In the genomic region with DNA sequence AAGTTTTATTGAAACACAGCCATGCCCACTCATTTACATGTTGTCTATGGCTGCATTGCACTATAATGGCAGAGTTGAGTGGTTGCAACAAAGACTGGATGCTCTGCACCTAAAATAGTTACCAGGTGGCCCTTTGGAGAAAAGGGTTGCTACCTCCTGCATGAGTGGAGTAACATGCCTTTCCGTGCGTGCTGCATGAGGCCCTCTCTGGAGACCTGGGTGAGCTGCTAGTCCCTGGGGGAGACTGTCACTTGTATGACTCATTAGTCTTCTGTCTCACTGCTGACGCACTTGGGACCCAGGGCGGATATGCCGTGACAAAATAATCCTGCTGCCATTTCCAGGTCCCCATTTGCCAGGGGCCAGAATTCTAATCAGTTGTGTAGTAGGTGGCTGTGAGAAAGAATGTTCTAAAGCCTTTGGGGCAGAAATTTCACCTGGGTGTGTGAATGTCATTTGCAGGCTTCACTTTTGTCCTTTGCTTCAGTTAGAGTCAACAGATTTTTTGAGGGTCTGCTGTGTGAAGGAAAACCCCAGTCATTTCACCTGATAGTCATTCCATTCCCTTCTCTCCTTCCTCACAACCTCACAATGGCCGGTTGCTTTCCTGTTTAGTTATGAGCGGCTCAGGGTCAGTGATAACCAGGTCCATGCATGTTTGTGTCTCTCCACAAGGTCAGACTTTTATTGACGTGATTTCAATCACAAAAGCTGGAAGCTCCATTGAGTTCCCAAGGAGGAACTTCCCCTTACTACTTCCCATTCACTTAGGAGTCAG, we compare ENCODE assay signal across 9 cellular contexts.
DNase-seq lines count a peak whose midpoint lies in the region; ATAC-seq and TF ChIP-seq lines count a peak whose summit lies in the region.
"Had no signal": no experiment of that assay in that cellular context is flagged by ENCODE, and none has a peak within 500 bp of the region (broad histone marks: within the 10 kb centered on the region; RNA-seq: fewer than 3 reads in every experiment).

No MANE protein-coding gene starts in this region.

- H3K9me3 ChIP-seq in aorta (ENCODE audit: control insufficient read depth, low read length) (no peaks in the 10 kb centered on the region), sigmoid colon (no peaks in the 10 kb centered on the region)
- H3K9me3 ChIP-seq: psoas muscle had no signal

- 80 to 85% methylated on average over 8 of the region's 8 CpGs for WGBS in aorta, 2 donors
- WGBS in sigmoid colon, 2 donors: 85 to 90% methylated on average over 8 of the region's 8 CpGs

- H3K27ac ChIP-seq in aorta (ENCODE audit: low read depth in 1 of 2, low read length in 2 of 2) (no peak overlapping the region), sigmoid colon (no peak overlapping the region)
- H3K27ac ChIP-seq: psoas muscle had no signal

- no peak for TF ChIP-seq POLR2A in sigmoid colon (IDR thresholded peaks at IDR 0.05)

- ATAC-seq in GM18867 (IDR thresholded peaks at IDR 0.05; ENCODE audit: unreplicated experiment) (peak; percentile 74), HG03060 (IDR thresholded peaks at IDR 0.05; ENCODE audit: low read depth, unreplicated experiment) (peak; percentile 78), aorta (ENCODE audit: low FRiP score) (no peak)
- no peak for ATAC-seq in activated naive CD8-positive, alpha-beta T cell treated with anti-CD3 and anti-CD28 coated beads, Interleukin-2, amount 50 U/mL, for 24 hours
- ATAC-seq: activated T-cell treated with anti-CD3 and anti-CD28 coated beads, Interleukin-2, amount 50 U/mL, for 72 hours had no signal

- H3K36me3 ChIP-seq in aorta (ENCODE audit: control insufficient read depth in 1 of 2, insufficient read depth in 2 of 2, low read length in 1 of 2): no peaks in the 10 kb centered on the region
- H3K36me3 ChIP-seq in sigmoid colon: no peaks in the 10 kb centered on the region

- H3K27me3 ChIP-seq in aorta (ENCODE audit: control insufficient read depth in 1 of 2, insufficient read depth in 2 of 2, low read length in 1 of 2): no peaks in the 10 kb centered on the region
- no peaks in the 10 kb centered on the region for H3K27me3 ChIP-seq in sigmoid colon

- H3K9me3 Mint-ChIP-seq in activated naive CD8-positive, alpha-beta T cell treated with anti-CD3 and anti-CD28 coated beads, Interleukin-2, amount 50 U/mL, for 24 hours: no peaks in the 10 kb centered on the region

- DNase-seq in astrocyte of the hippocampus (ENCODE audit: low read depth, low spot score) (peak; percentile 62), retinal pigment epithelial cell (ENCODE audit: low read depth) (peak; percentile 78), aorta (no peak), sigmoid colon (no peak)
- DNase-seq in activated naive CD8-positive, alpha-beta T cell treated with anti-CD3 and anti-CD28 coated beads, Interleukin-2, amount 50 U/mL, for 24 hours: no peak
- DNase-seq: activated T-cell treated with anti-CD3 and anti-CD28 coated beads, Interleukin-2, amount 50 U/mL, for 72 hours; psoas muscle had no signal

- peaks cover 1% of the 10 kb centered on the region for H3K36me3 Mint-ChIP-seq in activated naive CD8-positive, alpha-beta T cell treated with anti-CD3 and anti-CD28 coated beads, Interleukin-2, amount 50 U/mL, for 24 hours (ENCODE audit: low read depth)

- no peak for TF ChIP-seq CTCF in retinal pigment epithelial cell (conservative IDR thresholded peaks at IDR 0.05; ENCODE audit: low read depth, low read length)
- no peak for TF ChIP-seq CTCF in sigmoid colon (IDR thresholded peaks at IDR 0.05)

- TF ChIP-seq EP300 in sigmoid colon (IDR thresholded peaks at IDR 0.05): no peak

- H3K4me3 Mint-ChIP-seq in activated naive CD8-positive, alpha-beta T cell treated with anti-CD3 and anti-CD28 coated beads, Interleukin-2, amount 50 U/mL, for 24 hours: no peak overlapping the region
- H3K4me3 Mint-ChIP-seq: activated T-cell treated with anti-CD3 and anti-CD28 coated beads, Interleukin-2, amount 50 U/mL, for 72 hours had no signal

- no peak overlapping the region for H3K27ac Mint-ChIP-seq in activated naive CD8-positive, alpha-beta T cell treated with anti-CD3 and anti-CD28 coated beads, Interleukin-2, amount 50 U/mL, for 24 hours
- H3K27ac Mint-ChIP-seq: activated T-cell treated with anti-CD3 and anti-CD28 coated beads, Interleukin-2, amount 50 U/mL, for 72 hours had no signal

- H3K4me3 ChIP-seq in retinal pigment epithelial cell (ENCODE audit: low read length): no peak overlapping the region
- no peak overlapping the region for H3K4me3 ChIP-seq in aorta (ENCODE audit: low read length in 2 of 2)
- no peak overlapping the region for H3K4me3 ChIP-seq in sigmoid colon
- H3K4me3 ChIP-seq: psoas muscle had no signal

- intact Hi-C loops in aorta (cut with DNase I) (no loop called here), sigmoid colon (cut with DNase I) (no loop called here)

- H3K4me1 Mint-ChIP-seq in activated naive CD8-positive, alpha-beta T cell treated with anti-CD3 and anti-CD28 coated beads, Interleukin-2, amount 50 U/mL, for 24 hours: peaks cover 4% of the 10 kb centered on the region

- no peaks in the 10 kb centered on the region for H3K27me3 Mint-ChIP-seq in activated naive CD8-positive, alpha-beta T cell treated with anti-CD3 and anti-CD28 coated beads, Interleukin-2, amount 50 U/mL, for 24 hours

- H3K4me1 ChIP-seq in aorta (ENCODE audit: control insufficient read depth in 1 of 2, insufficient read depth in 2 of 2, low read length in 2 of 2) (peaks cover 0 to 7% of the 10 kb centered on the region in 2 donors), sigmoid colon (peaks cover 0 to 19% (median 14%) of the 10 kb centered on the region in 4 donors)

Comparison
In these comparisons a context has a peak if more than half of its experiments do, and no peak if none do; other contexts are left out.
1. ATAC-seq: peak in GM18867 (single experiment) and HG03060 (single experiment); none in activated naive CD8-positive, alpha-beta T cell treated with anti-CD3 and anti-CD28 coated beads, Interleukin-2, amount 50 U/mL, for 24 hours (single experiment) and aorta (single experiment).
2. DNase-seq: peak in astrocyte of the hippocampus (single experiment) and retinal pigment epithelial cell (single experiment); none in activated naive CD8-positive, alpha-beta T cell treated with anti-CD3 and anti-CD28 coated beads, Interleukin-2, amount 50 U/mL, for 24 hours (single experiment), aorta (0 of 2) and sigmoid colon (single experiment).